Comparison of ENCODE assay signal across 20 cellular contexts in genomic region chr6:38612386-38612965, GRCh38. TPM values are rescaled to one million over a fixed set of nuclear protein-coding genes. Genes with fewer than 3 reads are reported as not detected.
DNase-seq lines count a peak whose midpoint lies in the region; FAIRE-seq and TF ChIP-seq lines count a peak whose summit lies in the region.
"Had no signal": no experiment of that assay in that cellular context is flagged by ENCODE, and none has a peak within 500 bp of the region (broad histone marks: within the 10 kb centered on the region; RNA-seq: fewer than 3 reads in every experiment).

No MANE protein-coding gene starts in this region.

- no peak for FAIRE-seq in bronchial epithelial cell (lab: Jason Lieb, UNC)
- FAIRE-seq: D721Med, H1 had no signal

- DNase-seq in MCF 10A (ENCODE audit: unreplicated experiment) (peak; percentile 17), breast epithelium (ENCODE audit: low spot score in 2 of 2) (no peak), bronchial epithelial cell (ENCODE audit: low read depth) (peak; percentile 45), hepatocyte (ENCODE audit: low spot score) (no peak), SKM-1 treated with dmso at 0.1 percent for 144 hours (lab: John Stamatoyannopoulos, UW; ENCODE audit: unreplicated experiment) (no peak), germinal center (ENCODE audit: low spot score) (no peak), KG1 (lab: John Stamatoyannopoulos, UW) (no peak)
- DNase-seq in activated CD4-positive, alpha-beta memory T cell treated with anti-CD3 and anti-CD28 coated beads, Interleukin-2, amount 10 ng/mL, durations not matched to agents 7 days and 5 days = no peak
- DNase-seq: effector CD4-positive, alpha-beta T cell; hypothalamus; left lung; naive thymus-derived CD4-positive, alpha-beta T cell; NCI-H1694; NCI-H446; SK-N-SH; stimulated activated CD4-positive, alpha-beta T cell treated with anti-CD3 and anti-CD28 coated beads, Interleukin-1b, Interleukin-23, amount 100 ng/mL, for 48 hours had no signal

- TF ChIP-seq CTCF in MCF 10A (IDR thresholded peaks at IDR 0.05; ENCODE audit: unreplicated experiment) (no peak), breast epithelium (IDR thresholded peaks at IDR 0.05) (no peak), bronchial epithelial cell (IDR thresholded peaks at IDR 0.05; ENCODE audit: insufficient read depth, low read length, severe bottlenecking) (no peak), hepatocyte (IDR thresholded peaks at IDR 0.05; ENCODE audit: poor library complexity) (no peak)

- intact Hi-C loops in MCF 10A (cut with micrococcal nuclease) (no loop called here), breast epithelium (cut with DNase I; ENCODE audit: low total_unique reads) (no loop called here)

- H3K9me2 ChIP-seq in hepatocyte (replicated peaks; ENCODE audit: insufficient read depth) = no peaks in the 10 kb centered on the region
- H3K9me2 ChIP-seq: SK-N-SH had no signal

- no peaks in the 10 kb centered on the region for H3K9me3 Mint-ChIP-seq in MCF 10A (ENCODE audit: unreplicated experiment)
- H3K9me3 Mint-ChIP-seq in activated CD4-positive, alpha-beta memory T cell treated with anti-CD3 and anti-CD28 coated beads, Interleukin-2, amount 10 ng/mL, durations not matched to agents 7 days and 5 days = no peaks in the 10 kb centered on the region
- H3K9me3 Mint-ChIP-seq: naive thymus-derived CD4-positive, alpha-beta T cell; type B pancreatic cell had no signal

- no peak overlapping the region for H2AFZ ChIP-seq in hepatocyte

- POLR2A ChIA-PET in MCF 10A (lab: Yijun Ruan, JAX) = no interaction called here
- POLR2A ChIA-PET in activated CD4-positive, alpha-beta memory T cell treated with anti-CD3 and anti-CD28 coated beads, Interleukin-2, amount 10 ng/mL, durations not matched to agents 7 days and 5 days (lab: Charles Lee) = no interaction called here

- TF ChIP-seq POLR2A in breast epithelium (IDR thresholded peaks at IDR 0.05) = no peak

- H3K4me3 ChIP-seq in breast epithelium (no peak overlapping the region), bronchial epithelial cell (ENCODE audit: low read depth, low read length) (no peak overlapping the region), hepatocyte (no peak overlapping the region)
- H3K4me3 ChIP-seq: left lung had no signal

- H3K27me3 ChIP-seq in breast epithelium (no peaks in the 10 kb centered on the region), bronchial epithelial cell (ENCODE audit: control insufficient read depth, insufficient read depth, low read length) (no peaks in the 10 kb centered on the region), hepatocyte (no peaks in the 10 kb centered on the region)
- H3K27me3 ChIP-seq: left lung had no signal

- H3K4me1 Mint-ChIP-seq in MCF 10A (ENCODE audit: insufficient read depth, unreplicated experiment) = peaks cover 5% of the 10 kb centered on the region
- no peaks in the 10 kb centered on the region for H3K4me1 Mint-ChIP-seq in activated CD4-positive, alpha-beta memory T cell treated with anti-CD3 and anti-CD28 coated beads, Interleukin-2, amount 10 ng/mL, durations not matched to agents 7 days and 5 days

- no peaks in the 10 kb centered on the region for H3K36me3 ChIP-seq in breast epithelium
- no peaks in the 10 kb centered on the region for H3K36me3 ChIP-seq in bronchial epithelial cell (ENCODE audit: control insufficient read depth, insufficient read depth, low read length)
- H3K36me3 ChIP-seq in hepatocyte (replicated peaks; ENCODE audit: insufficient read depth, low read depth) = no peaks in the 10 kb centered on the region
- H3K36me3 ChIP-seq: left lung had no signal

- H3K36me3 Mint-ChIP-seq in MCF 10A (ENCODE audit: insufficient read depth, unreplicated experiment) = no peaks in the 10 kb centered on the region
- H3K36me3 Mint-ChIP-seq in activated CD4-positive, alpha-beta memory T cell treated with anti-CD3 and anti-CD28 coated beads, Interleukin-2, amount 10 ng/mL, durations not matched to agents 7 days and 5 days (ENCODE audit: low read depth) = no peaks in the 10 kb centered on the region
- H3K36me3 Mint-ChIP-seq: type B pancreatic cell had no signal

- H3K27me3 Mint-ChIP-seq in MCF 10A (ENCODE audit: insufficient read depth, unreplicated experiment) = no peaks in the 10 kb centered on the region
- no peaks in the 10 kb centered on the region for H3K27me3 Mint-ChIP-seq in activated CD4-positive, alpha-beta memory T cell treated with anti-CD3 and anti-CD28 coated beads, Interleukin-2, amount 10 ng/mL, durations not matched to agents 7 days and 5 days
- H3K27me3 Mint-ChIP-seq: naive thymus-derived CD4-positive, alpha-beta T cell; type B pancreatic cell had no signal

- no peak overlapping the region for H3K4me3 Mint-ChIP-seq in MCF 10A (ENCODE audit: unreplicated experiment)
- H3K4me3 Mint-ChIP-seq in activated CD4-positive, alpha-beta memory T cell treated with anti-CD3 and anti-CD28 coated beads, Interleukin-2, amount 10 ng/mL, durations not matched to agents 7 days and 5 days = no peak overlapping the region
- H3K4me3 Mint-ChIP-seq: naive thymus-derived CD4-positive, alpha-beta T cell; type B pancreatic cell had no signal

- peak overlapping the region; percentile 3 for H3K4me2 ChIP-seq in hepatocyte
- H3K4me2 ChIP-seq: SK-N-SH had no signal

- CTCF ChIA-PET in MCF 10A (lab: Yijun Ruan, JAX) = interaction anchor here (0.7 to 1.5 kb wide), 2 partner anchors 10 to 321 kb away, joined by 3 to 5 read pairs; no protein-coding TSS in a partner anchor
- CTCF ChIA-PET in activated CD4-positive, alpha-beta memory T cell treated with anti-CD3 and anti-CD28 coated beads, Interleukin-2, amount 10 ng/mL, durations not matched to agents 7 days and 5 days (lab: Charles Lee) = no interaction called here

- H3K79me2 ChIP-seq in hepatocyte = peaks cover 46% of the 10 kb centered on the region

- H3K4me1 ChIP-seq in breast epithelium = no peaks in the 10 kb centered on the region
- H3K4me1 ChIP-seq in hepatocyte (ENCODE audit: insufficient read depth) = peaks cover 29% of the 10 kb centered on the region

- 68% methylated on average over 1 of the region's 1 CpG for WGBS in hepatocyte (ENCODE audit: low lambda C conversion rate, missing lambda C conversion rate)

- no peaks in the 10 kb centered on the region for H3K9me3 ChIP-seq in breast epithelium
- no peaks in the 10 kb centered on the region for H3K9me3 ChIP-seq in hepatocyte (ENCODE audit: low read depth)
- H3K9me3 ChIP-seq: left lung, SK-N-SH had no signal

- no peak overlapping the region for H3K27ac Mint-ChIP-seq in MCF 10A (ENCODE audit: low read depth, unreplicated experiment)
- no peak overlapping the region for H3K27ac Mint-ChIP-seq in activated CD4-positive, alpha-beta memory T cell treated with anti-CD3 and anti-CD28 coated beads, Interleukin-2, amount 10 ng/mL, durations not matched to agents 7 days and 5 days
- H3K27ac Mint-ChIP-seq: type B pancreatic cell had no signal

- H3K27ac ChIP-seq in breast epithelium (no peak overlapping the region), hepatocyte (peak overlapping the region; percentile 50)
- H3K27ac ChIP-seq: 22Rv1 had no signal

- no peaks in the 10 kb centered on the region for H4K20me1 ChIP-seq in hepatocyte (ENCODE audit: insufficient read depth, poor library complexity, severe bottlenecking)

- no TSS peak for BruUV-seq in MCF 10A (replicated peaks; lab: Mats Ljungman, UMichigan)

RNA-seq across cellular contexts. Expression of gene BTBD9, which starts 27.3 kb away (rescaled TPM):
- total RNA-seq in MCF 10A (2022) = 12.5 and 15.6 TPM in 2 replicates
- total RNA-seq in breast epithelium = 10 to 100 TPM; 12.8 to 25.5 (median 19.0) TPM
- total RNA-seq in bronchial epithelial cell = 4.5 and 9.6 TPM in 2 replicates
- total RNA-seq in hepatocyte = 17.0 and 27.1 TPM in 2 replicates
- 11.3 and 13.0 TPM in 2 replicates for polyA plus RNA-seq in hepatocyte
- 10 to 100 TPM; 14.7 to 16.1 TPM for total RNA-seq in activated CD4-positive, alpha-beta memory T cell treated with anti-CD3 and anti-CD28 coated beads, Interleukin-2, amount 10 ng/mL, durations not matched to agents 7 days and 5 days

Comparison
In these comparisons a context has a peak if more than half of its experiments do, and no peak if none do; other contexts are left out.
1. DNase-seq: peak in MCF 10A (single experiment) and bronchial epithelial cell (single experiment); none in breast epithelium (0 of 2), hepatocyte (single experiment), SKM-1 treated with dmso at 0.1 percent for 144 hours (single experiment), germinal center (single experiment), KG1 (single experiment) and activated CD4-positive, alpha-beta memory T cell treated with anti-CD3 and anti-CD28 coated beads, Interleukin-2, amount 10 ng/mL, durations not matched to agents 7 days and 5 days (single experiment).